Comparison of ENCODE assay signal across 8 cellular contexts in genomic region chr14:75123991-75124390, GRCh38. TPM values are rescaled to one million over a fixed set of nuclear protein-coding genes. Genes with fewer than 3 reads are reported as not detected.
DNase-seq lines count a peak whose midpoint lies in the region; ATAC-seq and TF ChIP-seq lines count a peak whose summit lies in the region.

No MANE protein-coding gene starts in this region.

- WGBS in lung, 2 donors: 22 to 33% methylated on average over 7 of the region's 7 CpGs
- WGBS in endodermal cell (ENCODE audit: insufficient coverage in 1 of 2, insufficient read length in 1 of 2), 2 experiments: 83 to 85% methylated on average over 6 to 7 of the region's 7 CpGs

- H3K9ac ChIP-seq in endodermal cell (ENCODE audit: extremely low read depth, low read length, poor library complexity, severe bottlenecking): no peak overlapping the region

- ATAC-seq in activated naive CD4-positive, alpha-beta T cell treated with anti-CD3 and anti-CD28 coated beads, Interleukin-2, amount 50 U/mL, for 72 hours: peak in 1 of 2 donors; percentile 13
- ATAC-seq in lung (ENCODE audit: insufficient read depth, low FRiP score): no peak

- H3K27ac ChIP-seq in lung (ENCODE audit: low read depth in 1 of 2, low read length in 1 of 2): peak overlapping the region in 1 of 2 donors; percentile 17
- no peak overlapping the region for H3K27ac ChIP-seq in endodermal cell (ENCODE audit: low read depth, low read length)

- DNase-seq in AG10803 (ENCODE audit: low read depth) (peak; percentile 58), MG63 (peak; percentile 41), lung (ENCODE audit: low spot score) (peak; percentile 30), COLO668 (lab: John Stamatoyannopoulos, UW; ENCODE audit: unreplicated experiment) (no peak), endodermal cell (no peak), NCI-H748 treated with DMSO at 0.1 percent for 48 hours (lab: John Stamatoyannopoulos, UW) (no peak), OCI-M2 (lab: John Stamatoyannopoulos, UW; ENCODE audit: unreplicated experiment) (no peak)
- DNase-seq in activated naive CD4-positive, alpha-beta T cell treated with anti-CD3 and anti-CD28 coated beads, Interleukin-2, amount 50 U/mL, for 72 hours (ENCODE audit: low spot score in 2 of 2): no peak

- peaks cover 11% of the 10 kb centered on the region for H3K4me1 Mint-ChIP-seq in endodermal cell

- no peaks in the 10 kb centered on the region for H3K9me3 ChIP-seq in MG63
- no peaks in the 10 kb centered on the region for H3K9me3 ChIP-seq in lung (ENCODE audit: control insufficient read depth in 2 of 2, insufficient read depth in 1 of 2, low read length in 1 of 2)
- no peaks in the 10 kb centered on the region for H3K9me3 ChIP-seq in endodermal cell (ENCODE audit: control insufficient read depth, low read length)

- H3K27me3 ChIP-seq in MG63: no peaks in the 10 kb centered on the region
- no peaks in the 10 kb centered on the region for H3K27me3 ChIP-seq in lung (ENCODE audit: control insufficient read depth, insufficient read depth)
- no peaks in the 10 kb centered on the region for H3K27me3 ChIP-seq in endodermal cell (ENCODE audit: control insufficient read depth, insufficient read depth, low read length, poor library complexity, severe bottlenecking)

- H3K4me3 ChIP-seq in AG10803 (ENCODE audit: low read length): no peak overlapping the region
- H3K4me3 ChIP-seq in MG63: no peak overlapping the region
- H3K4me3 ChIP-seq in lung: no peak overlapping the region
- H3K4me3 ChIP-seq in endodermal cell (ENCODE audit: low read length): no peak overlapping the region

- H3K36me3 ChIP-seq in MG63 (peaks cover 14% of the 10 kb centered on the region), lung (ENCODE audit: control insufficient read depth in 2 of 2, insufficient read depth in 2 of 2, low read length in 2 of 2) (peaks cover 5 to 11% of the 10 kb centered on the region in 2 donors), endodermal cell (ENCODE audit: control insufficient read depth, insufficient read depth, low read length) (peaks cover 21% of the 10 kb centered on the region)

- H3K4me3 Mint-ChIP-seq in endodermal cell: no peak overlapping the region

- peaks cover 4 to 21% of the 10 kb centered on the region in 2 donors for H3K4me1 ChIP-seq in lung (ENCODE audit: control insufficient read depth in 2 of 2, insufficient read depth in 2 of 2, low read length in 2 of 2)
- H3K4me1 ChIP-seq in endodermal cell (ENCODE audit: control insufficient read depth, insufficient read depth, low read length): no peaks in the 10 kb centered on the region

- H3K36me3 Mint-ChIP-seq in activated naive CD4-positive, alpha-beta T cell treated with anti-CD3 and anti-CD28 coated beads, Interleukin-2, amount 50 U/mL, for 72 hours: peaks cover 18 to 26% of the 10 kb centered on the region in 2 donors
- peaks cover 16% of the 10 kb centered on the region for H3K36me3 Mint-ChIP-seq in endodermal cell (ENCODE audit: low read depth)

- H3K27me3 Mint-ChIP-seq in endodermal cell (ENCODE audit: insufficient read depth): no peaks in the 10 kb centered on the region

- TF ChIP-seq CTCF in AG10803 (conservative IDR thresholded peaks at IDR 0.05; ENCODE audit: low read length) (no peak), lung (IDR thresholded peaks at IDR 0.05; ENCODE audit: control extremely low read depth, extremely low read depth) (no peak), endodermal cell (conservative IDR thresholded peaks at IDR 0.05) (no peak)

- H3K27ac Mint-ChIP-seq in activated naive CD4-positive, alpha-beta T cell treated with anti-CD3 and anti-CD28 coated beads, Interleukin-2, amount 50 U/mL, for 72 hours: peak overlapping the region; percentile 7 to 51
- no peak overlapping the region for H3K27ac Mint-ChIP-seq in endodermal cell

- no peaks in the 10 kb centered on the region for H3K9me3 Mint-ChIP-seq in activated naive CD4-positive, alpha-beta T cell treated with anti-CD3 and anti-CD28 coated beads, Interleukin-2, amount 50 U/mL, for 72 hours
- no peaks in the 10 kb centered on the region for H3K9me3 Mint-ChIP-seq in endodermal cell

RNA-seq across cellular contexts. Expression of gene NEK9, which starts 2.9 kb away (rescaled TPM):
- 19.7 and 67.7 TPM in 2 replicates for total RNA-seq in MG63 (2014; rRNA removed; shearing (Covaris generic); ENCODE audit: low replicate concordance)
- 10 to 100 TPM; 47.9 to 63.1 TPM for total RNA-seq in activated naive CD4-positive, alpha-beta T cell treated with anti-CD3 and anti-CD28 coated beads, Interleukin-2, amount 50 U/mL, for 72 hours
- total RNA-seq in lung (10 to 100 TPM; 74.1 to 76.3 TPM), endodermal cell (10 to 100 TPM; 74.1 to 97.5 TPM)
- 10 to 100 TPM; 23.1 to 32.4 TPM for polyA plus RNA-seq in lung
- 74.8 TPM for polyA plus RNA-seq in endodermal cell (2013, experiment 1 of 2)
- polyA plus RNA-seq in endodermal cell (2013, experiment 2 of 2): 60.7 TPM

RNA-seq across cellular contexts. Expression of gene TMED10, which starts 52.4 kb away (rescaled TPM):
- total RNA-seq in MG63 (2014; rRNA removed; shearing (Covaris generic); ENCODE audit: low replicate concordance): 125 and 134 TPM in 2 replicates
- total RNA-seq in activated naive CD4-positive, alpha-beta T cell treated with anti-CD3 and anti-CD28 coated beads, Interleukin-2, amount 50 U/mL, for 72 hours: 100 to 1,000 TPM; 148 to 158 TPM
- total RNA-seq in lung: 100 to 1,000 TPM; 217 to 398 TPM
- polyA plus RNA-seq in lung: 100 to 1,000 TPM in 1 of 2 donors, 10 to 100 TPM in 1; 79.5 to 332 TPM
- 100 to 1,000 TPM; 264 to 267 TPM for total RNA-seq in endodermal cell
- 134 TPM for polyA plus RNA-seq in endodermal cell (2013, experiment 1 of 2)
- polyA plus RNA-seq in endodermal cell (2013, experiment 2 of 2): 118 TPM

RNA-seq across cellular contexts. Expression of gene ZC2HC1C, which starts 54.5 kb away (rescaled TPM):
- 0.99 TPM in 1 of 2 replicates, not detected in the other for total RNA-seq in MG63 (2014; rRNA removed; shearing (Covaris generic); ENCODE audit: low replicate concordance)
- total RNA-seq in activated naive CD4-positive, alpha-beta T cell treated with anti-CD3 and anti-CD28 coated beads, Interleukin-2, amount 50 U/mL, for 72 hours: 1 to 10 TPM; 1.5 to 1.8 TPM
- total RNA-seq in lung (1 to 10 TPM; 5.6 to 6.7 TPM), endodermal cell (1 to 10 TPM; 2.3 to 2.7 TPM)
- polyA plus RNA-seq in lung: 1 to 10 TPM; 2.7 to 7.6 TPM
- polyA plus RNA-seq in endodermal cell (2013, experiment 1 of 2): 1.1 TPM
- 1.4 TPM for polyA plus RNA-seq in endodermal cell (2013, experiment 2 of 2)

Comparison
In these comparisons a context has a peak if more than half of its experiments do, and no peak if none do; other contexts are left out.
1. DNase-seq: peak in AG10803 (single experiment), MG63 (single experiment) and lung (single experiment); none in activated naive CD4-positive, alpha-beta T cell treated with anti-CD3 and anti-CD28 coated beads, Interleukin-2, amount 50 U/mL, for 72 hours (0 of 2), COLO668 (single experiment), endodermal cell (single experiment), NCI-H748 treated with DMSO at 0.1 percent for 48 hours (single experiment) and OCI-M2 (single experiment).